ENCODE assay signal across 1 cellular context in genomic region chr1:18885311-18886002, GRCh38.
TF ChIP-seq lines count a peak whose summit lies in the region.

No MANE protein-coding gene starts in this region.

TF ChIP-seq in SK-N-SH treated with all-trans-retinoic acid at 6 μM for 48 hours, 23 proteins besides CTCF, POLR2A, EP300 and RAD21 (continued from another document):
- no peak for TF ChIP-seq CSRNP3 (CRISPR knock-in tag; IDR thresholded peaks at IDR 0.05)
- no peak for TF ChIP-seq TOX (CRISPR knock-in tag; IDR thresholded peaks at IDR 0.05; ENCODE audit: borderline replicate concordance)
- no peak for TF ChIP-seq ZFP30 (CRISPR knock-in tag; IDR thresholded peaks at IDR 0.05)
- no peak for TF ChIP-seq ZNF565 (CRISPR knock-in tag; conservative IDR thresholded peaks at IDR 0.05; ENCODE audit: low read depth)
- TF ChIP-seq GLIS3 (CRISPR knock-in tag; IDR thresholded peaks at IDR 0.05) = no peak
- no peak for TF ChIP-seq ESRRG (CRISPR knock-in tag; IDR thresholded peaks at IDR 0.05)
- no peak for TF ChIP-seq ZNF8 (CRISPR knock-in tag; IDR thresholded peaks at IDR 0.05)
- no peak for TF ChIP-seq PATZ1 (CRISPR knock-in tag; IDR thresholded peaks at IDR 0.05; ENCODE audit: borderline replicate concordance)
- TF ChIP-seq, protein P1, sequence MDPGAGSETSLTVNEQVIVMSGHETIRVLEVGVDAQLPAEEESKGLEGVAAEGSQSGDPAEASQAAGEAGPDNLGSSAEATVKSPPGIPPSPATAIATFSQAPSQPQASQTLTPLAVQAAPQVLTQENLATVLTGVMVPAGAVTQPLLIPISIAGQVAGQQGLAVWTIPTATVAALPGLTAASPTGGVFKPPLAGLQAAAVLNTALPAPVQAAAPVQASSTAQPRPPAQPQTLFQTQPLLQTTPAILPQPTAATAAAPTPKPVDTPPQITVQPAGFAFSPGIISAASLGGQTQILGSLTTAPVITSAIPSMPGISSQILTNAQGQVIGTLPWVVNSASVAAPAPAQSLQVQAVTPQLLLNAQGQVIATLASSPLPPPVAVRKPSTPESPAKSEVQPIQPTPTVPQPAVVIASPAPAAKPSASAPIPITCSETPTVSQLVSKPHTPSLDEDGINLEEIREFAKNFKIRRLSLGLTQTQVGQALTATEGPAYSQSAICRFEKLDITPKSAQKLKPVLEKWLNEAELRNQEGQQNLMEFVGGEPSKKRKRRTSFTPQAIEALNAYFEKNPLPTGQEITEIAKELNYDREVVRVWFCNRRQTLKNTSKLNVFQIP (CRISPR knock-in tag; IDR thresholded peaks at IDR 0.05; ENCODE audit: borderline replicate concordance, low read depth) = no peak
